Comparison of ENCODE assay signal across 7 cellular contexts in genomic region chr16:66173181-66173580, GRCh38.
DNase-seq lines count a peak whose midpoint lies in the region; TF ChIP-seq lines count a peak whose summit lies in the region.
"Not testable (repeated sequence)": the region's sequence is repeated elsewhere in the genome, so short reads cannot be mapped to it uniquely, and the experiment has no call there.

No MANE protein-coding gene starts in this region.

- H3K27me3 ChIP-seq in BLaER1 treated with 17β-estradiol and CSF1 and Interleukin-3, amounts not matched to agents 10 nM and 100 nM; Karpas-422 (ENCODE audit: low read length): not testable (repeated sequence)

- not testable (repeated sequence) for H3K9me3 Mint-ChIP-seq in osteocyte (ENCODE audit: unreplicated experiment)

- H4K20me1 ChIP-seq in BLaER1 treated with 17β-estradiol and CSF1 and Interleukin-3, amounts not matched to agents 10 nM and 100 nM; Karpas-422 (ENCODE audit: insufficient read depth, low read depth, low read length): not testable (repeated sequence)

- TF ChIP-seq CTCF in coronary artery (IDR thresholded peaks at IDR 0.05); osteocyte (IDR thresholded peaks at IDR 0.05): not testable (repeated sequence)

- not testable (repeated sequence) for H3K27ac Mint-ChIP-seq in osteocyte (ENCODE audit: unreplicated experiment)

- H3K36me3 ChIP-seq in BLaER1 treated with 17β-estradiol and CSF1 and Interleukin-3, amounts not matched to agents 10 nM and 100 nM; Karpas-422 (ENCODE audit: insufficient read depth, low read length): not testable (repeated sequence)

- not testable (repeated sequence) for H3K4me3 Mint-ChIP-seq in osteocyte (ENCODE audit: unreplicated experiment)

- H3K9me2 ChIP-seq in Karpas-422 (replicated peaks; ENCODE audit: insufficient read depth, low read length): not testable (repeated sequence)

- not testable (repeated sequence) for H3K36me3 Mint-ChIP-seq in osteocyte (ENCODE audit: unreplicated experiment)

- DNase-seq in Karpas-422 (peak; percentile 33), coronary artery (ENCODE audit: low spot score) (peak; percentile 8), ecto neural progenitor cell (ENCODE audit: low spot score) (peak; percentile 12), mesenteric fat pad (ENCODE audit: low spot score) (peak; percentile 24), osteocyte (ENCODE audit: extremely low spot score, unreplicated experiment) (peak; percentile 59)
- peak; percentile 17 for DNase-seq in activated CD8-positive, alpha-beta memory T cell treated with anti-CD3 and anti-CD28 coated beads for 24 hours

- peaks cover 15 to 49% (median 30%) of the 10 kb centered on the region in 10 experiments for H3K4me1 ChIP-seq in BLaER1 treated with 17β-estradiol and CSF1 and Interleukin-3, amounts not matched to agents 10 nM and 100 nM
- not testable (repeated sequence) for H3K4me1 ChIP-seq in Karpas-422 (ENCODE audit: low read length)

- H2AFZ ChIP-seq in Karpas-422 (ENCODE audit: low read length): not testable (repeated sequence)

- H3K4me1 Mint-ChIP-seq in osteocyte (ENCODE audit: unreplicated experiment): not testable (repeated sequence)

- H3K79me2 ChIP-seq in Karpas-422 (ENCODE audit: low read length): not testable (repeated sequence)

- H3K9ac ChIP-seq in BLaER1 treated with 17β-estradiol and CSF1 and Interleukin-3, amounts not matched to agents 10 nM and 100 nM; Karpas-422 (ENCODE audit: low read length): not testable (repeated sequence)

- H3K27me3 Mint-ChIP-seq in osteocyte (ENCODE audit: unreplicated experiment): not testable (repeated sequence)

- H3K9me3 ChIP-seq in BLaER1 treated with 17β-estradiol and CSF1 and Interleukin-3, amounts not matched to agents 10 nM and 100 nM (replicated peaks in 1 of 11): peaks cover 2 to 17% (median 6%) of the 10 kb centered on the region in 11 experiments; a peak in 18 of 22 replicates
- H3K9me3 ChIP-seq in Karpas-422 (ENCODE audit: low read length): not testable (repeated sequence)

- peak overlapping the region in 7 of 11 experiments; percentile 8 to 36 (median 19); a peak in 5 of 22 replicates for H3K4me2 ChIP-seq in BLaER1 treated with 17β-estradiol and CSF1 and Interleukin-3, amounts not matched to agents 10 nM and 100 nM
- not testable (repeated sequence) for H3K4me2 ChIP-seq in Karpas-422 (ENCODE audit: low read depth, low read length, poor library complexity, severe bottlenecking)

- not testable (repeated sequence) for H3K27ac ChIP-seq in BLaER1 treated with 17β-estradiol and CSF1 and Interleukin-3, amounts not matched to agents 10 nM and 100 nM; Karpas-422 (ENCODE audit: low read length); coronary artery

- not testable (repeated sequence) for H3K4me3 ChIP-seq in BLaER1 treated with 17β-estradiol and CSF1 and Interleukin-3, amounts not matched to agents 10 nM and 100 nM; Karpas-422 (ENCODE audit: low read length); coronary artery

Comparison
In these comparisons a context has a peak if more than half of its experiments do, and no peak if none do; other contexts are left out.
1. DNase-seq: peak in every context shown above with its lines; median percentile 59 in osteocyte; 33 in Karpas-422; 24 in mesenteric fat pad; 17 in activated CD8-positive, alpha-beta memory T cell treated with anti-CD3 and anti-CD28 coated beads for 24 hours; 12 in ecto neural progenitor cell; 8 in coronary artery.